ENCODE assay signal across 11 cellular contexts in genomic region chr9:95073042-95073607, GRCh38.
DNase-seq lines count a peak whose midpoint lies in the region; ATAC-seq, FAIRE-seq and TF ChIP-seq lines count a peak whose summit lies in the region.
"Had no signal": no experiment of that assay in that cellular context is flagged by ENCODE, and none has a peak within 500 bp of the region (broad histone marks: within the 10 kb centered on the region; RNA-seq: fewer than 3 reads in every experiment).

No MANE protein-coding gene starts in this region.

- H3K27ac ChIP-seq in caudate nucleus (ENCODE audit: low read depth, low read length), result peak overlapping the region; percentile 52

- DNase-seq in DMS 273 (lab: John Stamatoyannopoulos, UW; ENCODE audit: unreplicated experiment) (peak; percentile 17), DMS 273 treated with DMSO at 0.1 percent for 48 hours (lab: John Stamatoyannopoulos, UW) (no peak), caudate nucleus (lab: John Stamatoyannopoulos, UW) (no peak), kidney epithelial cell (ENCODE audit: low read depth) (no peak), type B pancreatic cell (ENCODE audit: extremely low spot score, unreplicated experiment) (peak; percentile 51), HTR-8/SVneo (ENCODE audit: insufficient read length, low spot score) (no peak), T-cell (no peak)
- DNase-seq: nephron progenitor cell, RPMI8226 had no signal

- H3K27ac Mint-ChIP-seq in type B pancreatic cell (no peak overlapping the region), T-cell (no peak overlapping the region)
- H3K27ac Mint-ChIP-seq: nephron progenitor cell had no signal

- TF ChIP-seq CTCF in kidney epithelial cell (IDR thresholded peaks at IDR 0.05; ENCODE audit: insufficient read depth, low read length, poor library complexity, severe bottlenecking) (peak; percentile 25), type B pancreatic cell (conservative IDR thresholded peaks at IDR 0.05) (no peak)

- H3K27me3 ChIP-seq in kidney epithelial cell (ENCODE audit: control insufficient read depth, insufficient read depth, low read length), result no peaks in the 10 kb centered on the region

- POLR2A ChIA-PET in T-cell (lab: Charles Lee), result no interaction called here

- CTCF ChIA-PET in T-cell (lab: Charles Lee), result no interaction called here

- ATAC-seq in GM18909 (IDR thresholded peaks at IDR 0.05; ENCODE audit: poor library complexity, unreplicated experiment) (no peak), T-cell (replicated peaks in 1 of 4) (no peak)

- no peak overlapping the region for H3K4me3 Mint-ChIP-seq in type B pancreatic cell
- H3K4me3 Mint-ChIP-seq in T-cell, result no peak overlapping the region
- H3K4me3 Mint-ChIP-seq: nephron progenitor cell had no signal

- H3K36me3 ChIP-seq in kidney epithelial cell (ENCODE audit: control insufficient read depth, insufficient read depth, low read length), result peaks cover 1% of the 10 kb centered on the region

- H3K4me1 Mint-ChIP-seq in type B pancreatic cell (ENCODE audit: unreplicated experiment) (peaks cover 48% of the 10 kb centered on the region), T-cell (no peaks in the 10 kb centered on the region)

- no peak for FAIRE-seq in HTR-8/SVneo (lab: Jason Lieb, UNC)
- FAIRE-seq: A204.1 had no signal

- H3K9me3 Mint-ChIP-seq in type B pancreatic cell (no peaks in the 10 kb centered on the region), T-cell (no peaks in the 10 kb centered on the region)
- H3K9me3 Mint-ChIP-seq: nephron progenitor cell had no signal

- no peak overlapping the region for H3K4me3 ChIP-seq in kidney epithelial cell (ENCODE audit: low read depth, low read length)

- no peaks in the 10 kb centered on the region for H3K27me3 Mint-ChIP-seq in type B pancreatic cell
- H3K27me3 Mint-ChIP-seq in T-cell, result no peaks in the 10 kb centered on the region

- H3K36me3 Mint-ChIP-seq in type B pancreatic cell, result peaks cover 37% of the 10 kb centered on the region
- peaks cover 12% of the 10 kb centered on the region for H3K36me3 Mint-ChIP-seq in T-cell

Comparison
In these comparisons a context has a peak if more than half of its experiments do, and no peak if none do; other contexts are left out.
1. DNase-seq: peak in DMS 273 (single experiment) and type B pancreatic cell (single experiment); none in DMS 273 treated with DMSO at 0.1 percent for 48 hours (single experiment), caudate nucleus (0 of 61), kidney epithelial cell (single experiment), HTR-8/SVneo (single experiment) and T-cell (0 of 34).